In the genomic region with DNA sequence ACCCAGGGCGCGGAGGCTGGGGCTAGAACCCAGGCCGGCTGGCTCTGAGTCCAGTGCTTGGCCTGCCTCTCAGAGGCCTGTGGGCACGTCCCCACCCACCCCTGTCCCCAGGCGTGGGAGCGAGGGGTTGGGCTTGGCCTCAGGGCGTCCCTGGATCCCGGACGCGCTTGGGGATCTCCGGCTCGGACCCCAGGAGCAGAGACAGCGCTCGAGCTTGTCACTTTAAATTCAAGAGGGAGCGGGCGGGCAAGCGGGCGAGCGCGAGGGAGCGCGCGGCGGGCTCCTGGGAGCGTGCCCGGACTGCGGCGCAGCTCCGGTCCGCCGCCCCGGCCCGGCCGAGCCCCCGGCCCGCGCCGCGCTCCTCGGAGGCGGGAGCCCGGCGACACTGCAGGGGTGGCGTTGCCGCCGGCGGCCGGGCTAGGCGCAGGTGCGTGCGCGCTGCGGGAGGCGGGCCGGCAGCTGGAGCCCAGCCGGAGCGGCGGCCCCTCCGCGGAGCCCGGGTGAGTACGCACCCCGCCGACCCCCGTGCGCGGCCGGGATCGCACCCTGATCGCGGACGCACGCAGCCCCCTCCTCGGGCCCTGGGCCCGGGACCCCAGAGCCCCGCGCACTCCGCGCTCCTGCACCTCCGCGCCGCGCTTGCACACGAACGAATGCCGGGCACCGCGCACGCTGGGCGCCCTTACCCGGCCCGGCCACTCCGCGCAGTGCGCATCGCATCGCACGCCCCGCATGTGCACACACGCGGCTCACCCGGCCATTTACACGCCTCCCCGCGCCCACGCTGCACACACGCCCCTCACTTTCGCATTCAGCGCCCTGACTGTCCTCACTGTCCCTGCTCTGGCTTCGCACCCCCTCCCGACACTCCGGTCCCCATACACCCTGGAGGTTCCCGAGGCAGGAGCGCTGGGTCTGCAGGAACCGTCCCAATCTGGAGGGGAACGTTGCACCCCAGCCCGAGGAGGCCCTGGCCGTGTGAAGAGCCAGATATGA, we compare ENCODE assay signal across 2 cellular contexts.
TF ChIP-seq lines count a peak whose summit lies in the region.

A gene with protein sequence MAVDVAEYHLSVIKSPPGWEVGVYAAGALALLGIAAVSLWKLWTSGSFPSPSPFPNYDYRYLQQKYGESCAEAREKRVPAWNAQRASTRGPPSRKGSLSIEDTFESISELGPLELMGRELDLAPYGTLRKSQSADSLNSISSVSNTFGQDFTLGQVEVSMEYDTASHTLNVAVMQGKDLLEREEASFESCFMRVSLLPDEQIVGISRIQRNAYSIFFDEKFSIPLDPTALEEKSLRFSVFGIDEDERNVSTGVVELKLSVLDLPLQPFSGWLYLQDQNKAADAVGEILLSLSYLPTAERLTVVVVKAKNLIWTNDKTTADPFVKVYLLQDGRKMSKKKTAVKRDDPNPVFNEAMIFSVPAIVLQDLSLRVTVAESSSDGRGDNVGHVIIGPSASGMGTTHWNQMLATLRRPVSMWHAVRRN (plus strand): TSS at position 174 of the 996 bp plus-strand sequence. CDS start 7,011 bp downstream, outside the sequence.

TF ChIP-seq in SK-N-SH, 30 proteins besides CTCF, POLR2A, EP300 and RAD21 (continued from another document):
- no peak for TF ChIP-seq CHD2 (IDR thresholded peaks at IDR 0.05; ENCODE audit: low read length, partially characterized antibody)
- TF ChIP-seq TEAD4 (IDR thresholded peaks at IDR 0.05; ENCODE audit: borderline replicate concordance, insufficient read depth), result no peak
- TF ChIP-seq, protein P1, sequence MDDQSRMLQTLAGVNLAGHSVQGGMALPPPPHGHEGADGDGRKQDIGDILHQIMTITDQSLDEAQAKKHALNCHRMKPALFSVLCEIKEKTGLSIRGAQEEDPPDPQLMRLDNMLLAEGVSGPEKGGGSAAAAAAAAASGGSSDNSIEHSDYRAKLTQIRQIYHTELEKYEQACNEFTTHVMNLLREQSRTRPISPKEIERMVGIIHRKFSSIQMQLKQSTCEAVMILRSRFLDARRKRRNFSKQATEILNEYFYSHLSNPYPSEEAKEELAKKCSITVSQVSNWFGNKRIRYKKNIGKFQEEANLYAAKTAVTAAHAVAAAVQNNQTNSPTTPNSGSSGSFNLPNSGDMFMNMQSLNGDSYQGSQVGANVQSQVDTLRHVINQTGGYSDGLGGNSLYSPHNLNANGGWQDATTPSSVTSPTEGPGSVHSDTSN (IDR thresholded peaks at IDR 0.05), result no peak
- no peak for TF ChIP-seq NRF1 (IDR thresholded peaks at IDR 0.05; ENCODE audit: low read depth, low read length)
- no peak for TF ChIP-seq RXRA (IDR thresholded peaks at IDR 0.05; ENCODE audit: borderline replicate concordance, low read depth)
- TF ChIP-seq, protein P2, sequence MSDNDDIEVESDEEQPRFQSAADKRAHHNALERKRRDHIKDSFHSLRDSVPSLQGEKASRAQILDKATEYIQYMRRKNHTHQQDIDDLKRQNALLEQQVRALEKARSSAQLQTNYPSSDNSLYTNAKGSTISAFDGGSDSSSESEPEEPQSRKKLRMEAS (IDR thresholded peaks at IDR 0.05; ENCODE audit: low read depth), result no peak
- no peak for TF ChIP-seq JUND (IDR thresholded peaks at IDR 0.05)

TF ChIP-seq in endothelial cell of umbilical vein, 7 proteins besides CTCF, POLR2A, EP300 and RAD21 (continued from another document):
- TF ChIP-seq JUN (IDR thresholded peaks at IDR 0.05; ENCODE audit: borderline replicate concordance, insufficient read depth, insufficient read length, low read depth) (no peak), EZH2 (IDR thresholded peaks at IDR 0.05; ENCODE audit: borderline replicate concordance, low read depth, low read length, severe bottlenecking) (peak; percentile 94), GATA2 (IDR thresholded peaks at IDR 0.05; ENCODE audit: insufficient read depth, insufficient read length, low read depth, low read length) (no peak)
